Comparison of ENCODE assay signal across 8 cellular contexts in the genomic region with DNA sequence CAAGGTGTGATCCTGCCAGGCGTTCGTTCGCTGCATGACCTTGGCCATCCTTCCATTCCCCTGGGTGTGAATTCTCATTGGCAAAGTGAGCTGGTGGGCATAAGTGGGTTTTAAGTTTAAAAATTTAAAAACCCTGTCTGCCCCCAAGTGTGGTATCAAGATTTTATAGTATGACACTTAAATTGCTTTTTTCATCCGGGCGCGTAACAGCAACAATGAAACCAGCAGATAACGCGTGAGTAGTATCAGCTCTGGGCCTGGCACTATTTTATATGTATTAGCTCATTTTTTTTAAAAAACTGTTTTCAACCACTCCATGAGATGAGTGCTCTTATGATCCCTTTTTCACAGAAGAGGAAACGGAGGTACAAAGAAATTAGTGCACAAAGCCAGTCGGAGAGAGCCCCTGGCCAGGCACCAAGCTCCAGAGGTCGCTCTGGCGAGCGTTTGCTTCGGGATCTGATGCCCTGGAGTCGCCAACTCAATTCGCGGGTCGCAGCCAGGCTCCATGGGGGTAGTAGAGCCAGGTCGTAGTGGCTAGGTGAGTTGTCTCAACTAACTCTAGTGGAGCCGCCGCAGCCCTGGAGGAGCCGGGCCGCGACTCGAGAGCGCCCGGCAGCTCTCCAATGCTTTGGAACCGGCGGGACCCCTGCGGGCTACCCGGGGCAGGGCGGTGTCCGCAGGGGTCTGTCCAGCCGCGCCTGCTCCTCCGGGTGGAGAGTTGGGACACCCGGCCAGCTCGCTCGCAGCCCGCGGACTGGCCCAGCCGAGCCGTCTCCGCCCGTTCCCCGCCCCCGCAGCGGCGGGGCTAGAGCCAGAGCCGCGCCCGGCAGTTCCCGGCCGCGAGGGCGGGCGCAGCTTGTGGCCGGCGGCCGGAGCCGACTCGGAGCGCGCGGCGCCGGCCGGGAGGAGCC. TPM values are rescaled to one million over a fixed set of nuclear protein-coding genes. Genes with fewer than 3 reads are reported as not detected.
DNase-seq lines count a peak whose midpoint lies in the region; ATAC-seq, FAIRE-seq and TF ChIP-seq lines count a peak whose summit lies in the region.

Gene IL1R1 (plus strand): TSS at position 832 of the 914 bp plus-strand sequence. CDS start 14,979 bp downstream, outside the sequence.

- peaks cover 60% of the 10 kb centered on the region for H3K4me1 Mint-ChIP-seq in activated T-cell treated with anti-CD3 and anti-CD28 coated beads, Interleukin-2, amount 50 U/mL, for 72 hours (ENCODE audit: low read depth)
- H3K4me1 Mint-ChIP-seq in natural killer cell treated with Interleukin-12 subunit alpha and Interleukin-12 subunit beta and Interleukin-15 and Interleukin-18, amount 100 ng/mL, for 72 hours (ENCODE audit: low read depth in 2 of 2) = peaks cover 23 to 37% of the 10 kb centered on the region in 2 donors

- ATAC-seq in activated T-cell treated with anti-CD3 and anti-CD28 coated beads, Interleukin-2, amount 50 U/mL, for 72 hours (replicated peaks in 1 of 2) = peak; percentile 62 to 69
- peak; percentile 82 for ATAC-seq in foreskin keratinocyte
- ATAC-seq in natural killer cell treated with Interleukin-12 subunit alpha and Interleukin-12 subunit beta and Interleukin-15 and Interleukin-18, amount 100 ng/mL, for 72 hours = peak; percentile 65 to 70
- no peak for ATAC-seq in HG02938 (IDR thresholded peaks at IDR 0.05; ENCODE audit: unreplicated experiment)
- ATAC-seq in HG02885 (IDR thresholded peaks at IDR 0.05; ENCODE audit: poor library complexity, unreplicated experiment) = no peak

- TF ChIP-seq POLR2A in H54 (IDR thresholded peaks at IDR 0.05; ENCODE audit: low read depth, low read length) = no peak

- peaks cover 24% of the 10 kb centered on the region for H3K27me3 Mint-ChIP-seq in activated T-cell treated with anti-CD3 and anti-CD28 coated beads, Interleukin-2, amount 50 U/mL, for 72 hours (ENCODE audit: low read depth)
- peaks cover 38 to 75% of the 10 kb centered on the region in 2 donors for H3K27me3 Mint-ChIP-seq in natural killer cell treated with Interleukin-12 subunit alpha and Interleukin-12 subunit beta and Interleukin-15 and Interleukin-18, amount 100 ng/mL, for 72 hours

- H3K4me3 Mint-ChIP-seq in activated T-cell treated with anti-CD3 and anti-CD28 coated beads, Interleukin-2, amount 50 U/mL, for 72 hours = peak within 1 kb of the TSS; percentile 76 to 84
- peak within 1 kb of the TSS; percentile 57 for H3K4me3 Mint-ChIP-seq in natural killer cell treated with Interleukin-12 subunit alpha and Interleukin-12 subunit beta and Interleukin-15 and Interleukin-18, amount 100 ng/mL, for 72 hours

- no peaks in the 10 kb centered on the region for H3K36me3 ChIP-seq in effector memory CD4-positive, alpha-beta T cell (ENCODE audit: control insufficient read depth, insufficient read depth, low read length)

- peak; percentile 3 for TF ChIP-seq CTCF in foreskin keratinocyte (conservative IDR thresholded peaks at IDR 0.05)

- H3K27ac Mint-ChIP-seq in activated T-cell treated with anti-CD3 and anti-CD28 coated beads, Interleukin-2, amount 50 U/mL, for 72 hours = peak within 1 kb of the TSS; percentile 61
- no peak within 1 kb of the TSS for H3K27ac Mint-ChIP-seq in natural killer cell treated with Interleukin-12 subunit alpha and Interleukin-12 subunit beta and Interleukin-15 and Interleukin-18, amount 100 ng/mL, for 72 hours

- H3K27me3 ChIP-seq in foreskin keratinocyte = no peaks in the 10 kb centered on the region
- peaks cover 2% of the 10 kb centered on the region for H3K27me3 ChIP-seq in effector memory CD4-positive, alpha-beta T cell (replicated peaks; ENCODE audit: control insufficient read depth, insufficient read depth, low read length, poor library complexity, severe bottlenecking)

- H3K27ac ChIP-seq in foreskin keratinocyte = peak within 1 kb of the TSS; percentile 58
- no peak within 1 kb of the TSS for H3K27ac ChIP-seq in effector memory CD4-positive, alpha-beta T cell (ENCODE audit: insufficient read depth, low read length, poor library complexity, severe bottlenecking)

- DNase-seq in AG08396 (ENCODE audit: low spot score) = peak; percentile 93
- peak; percentile 30 for DNase-seq in H54 (ENCODE audit: insufficient read length, low spot score)
- peak; percentile 40 to 68 for DNase-seq in activated T-cell treated with anti-CD3 and anti-CD28 coated beads, Interleukin-2, amount 50 U/mL, for 72 hours
- DNase-seq in foreskin keratinocyte = no peak
- DNase-seq in natural killer cell treated with Interleukin-12 subunit alpha and Interleukin-12 subunit beta and Interleukin-15 and Interleukin-18, amount 100 ng/mL, for 72 hours (ENCODE audit: low spot score) = no peak
- DNase-seq in effector memory CD4-positive, alpha-beta T cell = no peak

- H3K36me3 Mint-ChIP-seq in activated T-cell treated with anti-CD3 and anti-CD28 coated beads, Interleukin-2, amount 50 U/mL, for 72 hours (ENCODE audit: insufficient read depth in 2 of 2) = peaks cover 44 to 60% of the 10 kb centered on the region in 2 donors
- H3K36me3 Mint-ChIP-seq in natural killer cell treated with Interleukin-12 subunit alpha and Interleukin-12 subunit beta and Interleukin-15 and Interleukin-18, amount 100 ng/mL, for 72 hours = peaks cover 27% of the 10 kb centered on the region

- FAIRE-seq in H54 (lab: Jason Lieb, UNC) = no peak

- H3K9me3 Mint-ChIP-seq in activated T-cell treated with anti-CD3 and anti-CD28 coated beads, Interleukin-2, amount 50 U/mL, for 72 hours = peaks cover 21% of the 10 kb centered on the region in 2 donors
- H3K9me3 Mint-ChIP-seq in natural killer cell treated with Interleukin-12 subunit alpha and Interleukin-12 subunit beta and Interleukin-15 and Interleukin-18, amount 100 ng/mL, for 72 hours = peaks cover 16% of the 10 kb centered on the region

- peaks cover 6% of the 10 kb centered on the region for H3K9me3 ChIP-seq in effector memory CD4-positive, alpha-beta T cell (ENCODE audit: control insufficient read depth, low read length)

- H3K4me1 ChIP-seq in foreskin keratinocyte = no peaks in the 10 kb centered on the region
- H3K4me1 ChIP-seq in effector memory CD4-positive, alpha-beta T cell (ENCODE audit: control insufficient read depth, insufficient read depth, low read length, poor library complexity, severe bottlenecking) = no peaks in the 10 kb centered on the region

- no peak within 1 kb of the TSS for H3K4me3 ChIP-seq in effector memory CD4-positive, alpha-beta T cell (ENCODE audit: insufficient read depth, low read depth, low read length, poor library complexity, severe bottlenecking)

RNA-seq across cellular contexts. Expression of gene IL1R1, which starts in this region (rescaled TPM):
- total RNA-seq in activated T-cell treated with anti-CD3 and anti-CD28 coated beads, Interleukin-2, amount 50 U/mL, for 72 hours = 10 to 100 TPM; 14.3 to 14.5 TPM
- total RNA-seq in foreskin keratinocyte = 3.6 and 4.2 TPM in 2 replicates
- 1.6 and 2.5 TPM in 2 replicates for polyA plus RNA-seq in foreskin keratinocyte
- under 1 TPM; 0.19 to 0.86 TPM for total RNA-seq in natural killer cell treated with Interleukin-12 subunit alpha and Interleukin-12 subunit beta and Interleukin-15 and Interleukin-18, amount 100 ng/mL, for 72 hours

Comparison
In these comparisons a context has a peak if more than half of its experiments do, and no peak if none do; other contexts are left out.
1. Peak in ATAC-seq in natural killer cell treated with Interleukin-12 subunit alpha and Interleukin-12 subunit beta and Interleukin-15 and Interleukin-18, amount 100 ng/mL, for 72 hours; RNA of the gene not detected or under 1 TPM.
2. DNase-seq: peak in AG08396 (single experiment), H54 (single experiment) and activated T-cell treated with anti-CD3 and anti-CD28 coated beads, Interleukin-2, amount 50 U/mL, for 72 hours (2 of 2); none in foreskin keratinocyte (0 of 2), natural killer cell treated with Interleukin-12 subunit alpha and Interleukin-12 subunit beta and Interleukin-15 and Interleukin-18, amount 100 ng/mL, for 72 hours (single experiment) and effector memory CD4-positive, alpha-beta T cell (0 of 3).
3. ATAC-seq: peak in activated T-cell treated with anti-CD3 and anti-CD28 coated beads, Interleukin-2, amount 50 U/mL, for 72 hours (2 of 2) and foreskin keratinocyte (single experiment); none in HG02938 (single experiment) and HG02885 (single experiment).